15 cellular contexts compared by ENCODE assay signal in the genomic region with DNA sequence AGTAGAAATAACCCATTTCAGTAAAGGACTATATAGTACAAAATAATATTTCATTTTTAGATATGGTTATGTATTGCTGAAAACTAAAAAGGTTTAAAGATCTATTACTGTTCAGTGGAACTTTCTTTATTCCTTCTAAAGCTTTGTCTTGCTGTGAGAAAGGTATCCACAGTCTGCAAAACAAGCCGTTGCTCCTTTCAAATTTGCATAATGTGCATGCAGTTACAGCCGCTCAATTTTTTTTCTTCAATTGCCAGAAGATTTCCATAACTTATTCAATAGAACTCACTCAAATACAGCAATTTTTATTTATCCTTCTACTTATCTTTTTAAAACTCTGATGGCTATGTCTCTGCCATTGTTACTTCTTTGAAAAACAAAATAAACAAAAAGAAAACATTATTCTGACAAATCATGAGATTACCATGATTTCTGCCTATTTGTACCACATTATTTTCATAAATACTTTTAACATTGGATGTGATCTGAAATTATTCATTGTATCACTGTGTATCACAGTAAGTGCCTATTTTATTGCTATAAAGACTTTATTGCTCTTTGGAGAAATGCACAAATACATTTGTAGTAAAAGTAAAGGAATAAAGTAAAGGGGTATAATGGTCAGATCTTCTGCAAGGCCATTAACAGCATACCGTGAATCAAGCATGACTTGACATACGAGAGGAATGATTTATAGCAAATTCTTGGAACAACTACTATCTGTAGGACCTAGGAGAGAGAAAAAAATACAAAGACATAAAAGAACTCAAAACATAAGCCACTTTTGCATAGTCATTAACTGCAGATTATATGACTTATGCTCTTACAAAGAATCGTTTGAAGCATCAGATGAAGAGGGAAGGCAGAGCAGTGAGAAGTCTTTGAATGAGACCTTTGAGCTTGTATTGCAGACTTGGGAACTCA.
"Had no signal": no experiment of that assay in that cellular context is flagged by ENCODE, and none has a peak within 500 bp of the region (broad histone marks: within the 10 kb centered on the region; RNA-seq: fewer than 3 reads in every experiment).

No MANE protein-coding gene starts in this region.

- H3K4me3 Mint-ChIP-seq: endodermal cell; neural progenitor cell; stimulated activated naive CD8-positive, alpha-beta T cell treated with anti-CD3 and anti-CD28 coated beads, Interleukin-15, amount 100 ng/mL, for 72 hours had no signal

- H2AFZ ChIP-seq: neural progenitor cell had no signal

- H3K27ac Mint-ChIP-seq: activated naive CD4-positive, alpha-beta T cell treated with anti-CD3 and anti-CD28 coated beads, Interleukin-2, amount 50 U/mL, for 72 hours; endodermal cell; neural progenitor cell; stimulated activated naive CD8-positive, alpha-beta T cell treated with anti-CD3 and anti-CD28 coated beads, Interleukin-15, amount 100 ng/mL, for 72 hours had no signal

- H3K27me3 Mint-ChIP-seq: stimulated activated naive CD8-positive, alpha-beta T cell treated with anti-CD3 and anti-CD28 coated beads, Interleukin-15, amount 100 ng/mL, for 72 hours had no signal

- H3K4me1 Mint-ChIP-seq: neural progenitor cell had no signal

- ATAC-seq: activated naive CD4-positive, alpha-beta T cell treated with anti-CD3 and anti-CD28 coated beads, Interleukin-2, amount 50 U/mL, for 72 hours; pancreas; stimulated activated naive CD8-positive, alpha-beta T cell treated with anti-CD3 and anti-CD28 coated beads, Interleukin-15, amount 100 ng/mL, for 72 hours had no signal

- H3K36me3 ChIP-seq: breast epithelium, neural progenitor cell, pancreas, thoracic aorta had no signal

- DNase-seq: activated CD4-positive, alpha-beta T cell treated with anti-CD3 and anti-CD28 coated beads for 4 hours; activated T-cell treated with anti-CD3 and anti-CD28 coated beads for 4 hours; aorta; endodermal cell; erythroblast; hypothalamus; kidney glomerular epithelial cell; pancreas; stimulated activated CD4-positive, alpha-beta T cell treated with anti-CD3 and anti-CD28 coated beads, Interleukin-12 subunit alpha, Interleukin-12 subunit beta, amount 100 ng/mL, for 4 hours; stimulated activated naive CD8-positive, alpha-beta T cell treated with anti-CD3 and anti-CD28 coated beads, Interleukin-15, amount 100 ng/mL, for 72 hours; T1000 had no signal

- H3K9me3 ChIP-seq: pancreas, thoracic aorta had no signal

- H3K4me2 ChIP-seq: neural progenitor cell had no signal

- H3K9ac ChIP-seq: neural progenitor cell had no signal

- H3K4me3 ChIP-seq: breast epithelium, neural progenitor cell, pancreas, thoracic aorta had no signal

- H3K27ac ChIP-seq: breast epithelium, neural progenitor cell, pancreas, thoracic aorta had no signal

- H3K27me3 ChIP-seq: breast epithelium, neural progenitor cell, pancreas had no signal

- H3K4me1 ChIP-seq: breast epithelium had no signal

- H3K36me3 Mint-ChIP-seq: neural progenitor cell had no signal
